1 cellular context compared by ENCODE assay signal in genomic region chr2:145088733-145089132, GRCh38.
A peak's percentile ranks its signal among the peaks of the same experiment; 100 is the strongest.
TF ChIP-seq lines count a peak whose summit lies in the region.

No MANE protein-coding gene starts in this region.

TF ChIP-seq in SK-N-SH, 30 proteins besides CTCF, POLR2A, EP300 and RAD21 (continued from another document):
- TF ChIP-seq ZBTB33 (IDR thresholded peaks at IDR 0.05; ENCODE audit: borderline replicate concordance, low read depth) = no peak
- TF ChIP-seq RCOR1 (IDR thresholded peaks at IDR 0.05; ENCODE audit: low read length) = no peak
- no peak for TF ChIP-seq NRF1 (IDR thresholded peaks at IDR 0.05; ENCODE audit: low read depth, low read length)
- no peak for TF ChIP-seq EZH2phosphoT487 (IDR thresholded peaks at IDR 0.05; ENCODE audit: borderline replicate concordance, low read depth)
- TF ChIP-seq RFX5 (IDR thresholded peaks at IDR 0.05; ENCODE audit: low read length) = no peak
- peak; percentile 83 for TF ChIP-seq PBX3 (IDR thresholded peaks at IDR 0.05)
- no peak for TF ChIP-seq GATA2 (CRISPR knock-in tag; IDR thresholded peaks at IDR 0.05)
- peak; percentile 97 for TF ChIP-seq TCF12 (IDR thresholded peaks at IDR 0.05)
- TF ChIP-seq GABPA (IDR thresholded peaks at IDR 0.05; ENCODE audit: low read depth) = no peak
- TF ChIP-seq NFIC (IDR thresholded peaks at IDR 0.05; ENCODE audit: borderline replicate concordance) = no peak
- 0 out of 2 replicates have a peak, but pooled peaks have one; percentile 15 for TF ChIP-seq TEAD4 (IDR thresholded peaks at IDR 0.05; ENCODE audit: borderline replicate concordance, insufficient read depth)
- peak; percentile 24; the same call in 1 of the 2 replicates for TF ChIP-seq RXRA (IDR thresholded peaks at IDR 0.05; ENCODE audit: borderline replicate concordance, low read depth)
